8 cellular contexts compared by ENCODE assay signal in the genomic region with DNA sequence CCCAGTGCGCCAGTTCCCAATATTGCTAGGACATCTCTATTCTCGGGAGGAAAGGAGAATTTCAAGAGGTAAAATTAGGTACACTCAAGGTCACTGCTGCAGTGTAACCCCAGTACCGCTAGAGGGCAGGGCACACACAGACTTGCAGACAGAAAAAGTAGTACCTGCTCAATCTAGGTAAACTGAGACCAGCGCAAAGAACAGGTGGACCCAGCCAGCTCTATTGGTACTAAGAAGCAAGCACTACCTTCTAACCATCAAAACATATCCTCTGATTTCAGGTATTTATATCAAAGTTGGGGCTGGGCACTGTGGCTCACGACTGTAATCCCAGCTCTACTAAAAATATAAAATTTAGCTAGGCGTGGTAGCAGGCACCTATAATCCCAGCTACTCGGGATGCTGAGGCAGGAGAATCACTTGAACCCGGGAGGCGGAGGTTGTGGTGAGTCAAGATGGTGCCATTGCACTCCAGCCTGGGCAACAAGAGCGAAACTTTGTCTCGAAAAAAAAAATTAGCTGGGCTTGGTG. TPM values are rescaled to one million over a fixed set of nuclear protein-coding genes. Genes with fewer than 3 reads are reported as not detected.
DNase-seq lines count a peak whose midpoint lies in the region; ATAC-seq, FAIRE-seq and TF ChIP-seq lines count a peak whose summit lies in the region.

No MANE protein-coding gene starts in this region.

- no peaks in the 10 kb centered on the region for H4K20me1 ChIP-seq in PC-3 (ENCODE audit: low read length)

- H3K9me2 ChIP-seq in PC-3 (replicated peaks; ENCODE audit: low read length): no peaks in the 10 kb centered on the region

- no peak overlapping the region for H3K27ac ChIP-seq in AG04450 (ENCODE audit: low read depth, low read length)
- H3K27ac ChIP-seq in PC-3 (ENCODE audit: low read length): no peak overlapping the region
- no peak overlapping the region for H3K27ac ChIP-seq in foreskin keratinocyte
- peak overlapping the region; percentile 100 for H3K27ac ChIP-seq in psoas muscle

- intact Hi-C loops in PC-3 (cut with micrococcal nuclease): loop anchor here (2.0 kb wide), 1 partner anchor 64 kb away; no protein-coding TSS in a partner anchor
- intact Hi-C loops in psoas muscle (cut with DNase I): loop anchor here in 1 of 2 donors (1.0 to 2.0 kb wide), 2 partner anchors 42 to 63 kb away; partner anchors contain the start of gene SERPINF1

- TF ChIP-seq POLR2A in GM12892 (IDR thresholded peaks at IDR 0.05; ENCODE audit: low read depth, low read length): no peak

- peak; percentile 84 for FAIRE-seq in GM12892 (lab: Jason Lieb, UNC)

- H3K4me1 ChIP-seq in PC-3 (ENCODE audit: insufficient read depth, low read length): peaks cover 14% of the 10 kb centered on the region
- H3K4me1 ChIP-seq in foreskin keratinocyte: peaks cover 8% of the 10 kb centered on the region
- peaks cover 45% of the 10 kb centered on the region for H3K4me1 ChIP-seq in psoas muscle

- H3K27ac Mint-ChIP-seq in activated T-helper 17 cell treated with anti-CD3 and anti-CD28 coated beads, Interleukin-2, amount 50 U/mL, for 72 hours: no peak overlapping the region

- BruUV-seq in PC-3 (replicated peaks; lab: Mats Ljungman, UMichigan): no TSS peak

- ATAC-seq in PC-3 (no peak), foreskin keratinocyte (no peak), psoas muscle (no peak), GM18520 (IDR thresholded peaks at IDR 0.05; ENCODE audit: unreplicated experiment) (no peak), GM19328 (IDR thresholded peaks at IDR 0.05; ENCODE audit: unreplicated experiment) (no peak)
- no peak for ATAC-seq in activated T-helper 17 cell treated with anti-CD3 and anti-CD28 coated beads, Interleukin-2, amount 50 U/mL, for 72 hours (replicated peaks)

- CTCF ChIA-PET in AG04450 (lab: Charles Lee) (interaction anchor here (0.6 to 7.1 kb wide), 18 partner anchors 9 to 281 kb away, joined by 3 to 89 read pairs (median 4); partner anchors contain the start of gene SERPINF1), PC-3 (lab: Charles Lee) (interaction anchor here (1.0 to 2.0 kb wide), 2 partner anchors 59 to 63 kb away, joined by 5 read pairs; no protein-coding TSS in a partner anchor)

- peaks cover 12% of the 10 kb centered on the region for H3K79me2 ChIP-seq in PC-3 (ENCODE audit: low read length)

- H3K27me3 ChIP-seq in AG04450 (ENCODE audit: control insufficient read depth, insufficient read depth, low read length) (no peaks in the 10 kb centered on the region), PC-3 (ENCODE audit: low read length) (no peaks in the 10 kb centered on the region), foreskin keratinocyte (no peaks in the 10 kb centered on the region), psoas muscle (ENCODE audit: insufficient read depth in 3 of 3, low read length in 2 of 3) (no peaks in the 10 kb centered on the region)

- DNase-seq in AG04450 (ENCODE audit: low read depth, low spot score): no peak
- no peak for DNase-seq in GM12892 (ENCODE audit: insufficient read length)
- DNase-seq in PC-3: peak; percentile 62
- DNase-seq in foreskin keratinocyte: peak in 1 of 2 donors; percentile 46
- DNase-seq in psoas muscle: peak in 1 of 2 donors; percentile 72

- no peaks in the 10 kb centered on the region for H3K9me3 Mint-ChIP-seq in activated T-helper 17 cell treated with anti-CD3 and anti-CD28 coated beads, Interleukin-2, amount 50 U/mL, for 72 hours

- no peaks in the 10 kb centered on the region for H3K27me3 Mint-ChIP-seq in activated T-helper 17 cell treated with anti-CD3 and anti-CD28 coated beads, Interleukin-2, amount 50 U/mL, for 72 hours

- no peaks in the 10 kb centered on the region for H3K36me3 ChIP-seq in PC-3 (ENCODE audit: low read depth, low read length)
- no peaks in the 10 kb centered on the region for H3K36me3 ChIP-seq in psoas muscle (ENCODE audit: insufficient read depth in 1 of 2, low read depth in 1 of 2)

- peaks cover 13% of the 10 kb centered on the region for H3K4me1 Mint-ChIP-seq in activated T-helper 17 cell treated with anti-CD3 and anti-CD28 coated beads, Interleukin-2, amount 50 U/mL, for 72 hours

- H3K36me3 Mint-ChIP-seq in activated T-helper 17 cell treated with anti-CD3 and anti-CD28 coated beads, Interleukin-2, amount 50 U/mL, for 72 hours (ENCODE audit: low read depth): peaks cover 11% of the 10 kb centered on the region

- H3F3A ChIP-seq in PC-3 (ENCODE audit: low read length, unreplicated experiment): no peaks in the 10 kb centered on the region

- H3K9me3 ChIP-seq in AG04450 (ENCODE audit: control insufficient read depth, insufficient read depth, low read length) (peaks cover 6% of the 10 kb centered on the region; the same call in 1 of the 2 replicates), PC-3 (ENCODE audit: low read length) (no peaks in the 10 kb centered on the region), psoas muscle (no peaks in the 10 kb centered on the region)

- 17 to 42% (median 30%) methylated on average over 11 of the region's 11 CpGs for WGBS in psoas muscle, 3 donors

- peak overlapping the region; percentile 11 for H3K4me3 Mint-ChIP-seq in activated T-helper 17 cell treated with anti-CD3 and anti-CD28 coated beads, Interleukin-2, amount 50 U/mL, for 72 hours

- no peak overlapping the region for H3K9ac ChIP-seq in PC-3 (ENCODE audit: low read length)

- peak; percentile 99 for TF ChIP-seq CTCF in AG04450 (IDR thresholded peaks at IDR 0.05; ENCODE audit: low read depth, low read length)
- peak; percentile 90 for TF ChIP-seq CTCF in PC-3 (conservative IDR thresholded peaks at IDR 0.05; ENCODE audit: low read depth, low read length)
- peak; percentile 97 for TF ChIP-seq CTCF in foreskin keratinocyte (conservative IDR thresholded peaks at IDR 0.05)
- peak; percentile 96 for TF ChIP-seq CTCF in psoas muscle (IDR thresholded peaks at IDR 0.05)

- POLR2A ChIA-PET in AG04450 (lab: Yijun Ruan, JAX) (no interaction called here), PC-3 (lab: Charles Lee; ENCODE audit: unreplicated experiment) (interaction anchor here (0.5 to 1.0 kb wide), 2 partner anchors 11 to 67 kb away, joined by 3 to 4 read pairs; partner anchors contain the start of gene TLCD2)

- no peak overlapping the region for H3K4me3 ChIP-seq in AG04450 (ENCODE audit: low read depth, low read length)
- peak overlapping the region; percentile 59 for H3K4me3 ChIP-seq in PC-3 (ENCODE audit: low read length)
- no peak overlapping the region for H3K4me3 ChIP-seq in psoas muscle

- H3K4me2 ChIP-seq in PC-3 (ENCODE audit: low read length): peak overlapping the region; percentile 86

- peak overlapping the region; percentile 68 for H2AFZ ChIP-seq in PC-3 (ENCODE audit: low read length)

RNA-seq across cellular contexts. Expression of gene WDR81, which starts 3.6 kb away (rescaled TPM):
- polyA plus RNA-seq in AG04450 (2011; rRNA removed) (2.9 and 3.6 TPM in 2 replicates), foreskin keratinocyte (10.3 and 11.5 TPM in 2 replicates), psoas muscle (10 to 100 TPM; 18.1 to 27.9 (median 18.5) TPM)
- 5.7 and 6.9 TPM in 2 replicates for polyA minus RNA-seq in AG04450 (2011; rRNA and poly(A)+ RNA removed)
- polyA plus RNA-seq in GM12892 (2012; ENCODE audit: missing spikeins): 3.1 TPM
- total RNA-seq in PC-3 (2014; rRNA removed) (14.6 and 16.4 TPM in 2 replicates), foreskin keratinocyte (17.6 and 18.9 TPM in 2 replicates), psoas muscle (10 to 100 TPM; 15.1 to 23.7 (median 20.8) TPM)
- 10 to 100 TPM; 13.2 to 20.2 TPM for total RNA-seq in activated T-helper 17 cell treated with anti-CD3 and anti-CD28 coated beads, Interleukin-2, amount 50 U/mL, for 72 hours

RNA-seq across cellular contexts. Expression of gene TLCD2, which starts 10.7 kb away (rescaled TPM):
- 3.0 and 3.1 TPM in 2 replicates for polyA plus RNA-seq in AG04450 (2011; rRNA removed)
- polyA minus RNA-seq in AG04450 (2011; rRNA and poly(A)+ RNA removed): 3.1 and 3.2 TPM in 2 replicates
- polyA plus RNA-seq in GM12892 (2012; ENCODE audit: missing spikeins): 0.08 TPM
- 0.63 and 0.77 TPM in 2 replicates for total RNA-seq in PC-3 (2014; rRNA removed)
- total RNA-seq in activated T-helper 17 cell treated with anti-CD3 and anti-CD28 coated beads, Interleukin-2, amount 50 U/mL, for 72 hours: 1 to 10 TPM in 1 of 2 donors, under 1 TPM in 1; 0.26 to 1.1 TPM
- total RNA-seq in foreskin keratinocyte: 0.60 and 0.65 TPM in 2 replicates
- 0.27 and 0.30 TPM in 2 replicates for polyA plus RNA-seq in foreskin keratinocyte
- total RNA-seq in psoas muscle: 1 to 10 TPM; 1.6 to 2.9 (median 1.9) TPM
- 1 to 10 TPM; 1.1 to 1.4 (median 1.1) TPM for polyA plus RNA-seq in psoas muscle

RNA-seq across cellular contexts. Expression of gene SERPINF2, which starts 21.8 kb away (rescaled TPM):
- polyA plus RNA-seq in AG04450 (2011; rRNA removed): 0.07 TPM in 1 of 2 replicates, not detected in the other
- polyA minus RNA-seq in AG04450 (2011; rRNA and poly(A)+ RNA removed): not detected in 2 replicates
- polyA plus RNA-seq in GM12892 (2012; ENCODE audit: missing spikeins): not detected
- total RNA-seq in PC-3 (2014; rRNA removed): 2.2 and 2.5 TPM in 2 replicates
- under 1 TPM; 0.45 to 0.85 TPM for total RNA-seq in activated T-helper 17 cell treated with anti-CD3 and anti-CD28 coated beads, Interleukin-2, amount 50 U/mL, for 72 hours
- 1.2 and 1.3 TPM in 2 replicates for total RNA-seq in foreskin keratinocyte
- polyA plus RNA-seq in foreskin keratinocyte: 1.3 and 1.8 TPM in 2 replicates
- total RNA-seq in psoas muscle: 1 to 10 TPM in 2 of 4 donors, under 1 TPM in 2; 0.74 to 4.0 (median 2.2) TPM
- polyA plus RNA-seq in psoas muscle: 1 to 10 TPM; 2.4 to 3.9 (median 3.7) TPM

RNA-seq across cellular contexts. Expression of gene PRPF8, which starts 36.3 kb away (rescaled TPM):
- polyA plus RNA-seq in AG04450 (2011; rRNA removed): 126 and 161 TPM in 2 replicates
- 420 and 507 TPM in 2 replicates for polyA minus RNA-seq in AG04450 (2011; rRNA and poly(A)+ RNA removed)
- polyA plus RNA-seq in GM12892 (2012; ENCODE audit: missing spikeins): 119 TPM
- 103 and 126 TPM in 2 replicates for total RNA-seq in PC-3 (2014; rRNA removed)
- 100 to 1,000 TPM; 353 to 426 TPM for total RNA-seq in activated T-helper 17 cell treated with anti-CD3 and anti-CD28 coated beads, Interleukin-2, amount 50 U/mL, for 72 hours
- total RNA-seq in foreskin keratinocyte: 188 and 214 TPM in 2 replicates
- polyA plus RNA-seq in foreskin keratinocyte: 213 and 239 TPM in 2 replicates
- 100 to 1,000 TPM; 218 to 305 (median 223) TPM for total RNA-seq in psoas muscle
- polyA plus RNA-seq in psoas muscle: 100 to 1,000 TPM in 1 of 3 donors, 10 to 100 TPM in 2; 84.8 to 138 (median 90.2) TPM

RNA-seq across cellular contexts. Expression of gene SERPINF1, which starts 40.9 kb away (rescaled TPM):
- polyA plus RNA-seq in AG04450 (2011; rRNA removed) (376 and 473 TPM in 2 replicates), foreskin keratinocyte (7.7 and 8.5 TPM in 2 replicates), psoas muscle (100 to 1,000 TPM; 236 to 500 (median 365) TPM)
- 64.2 and 93.9 TPM in 2 replicates for polyA minus RNA-seq in AG04450 (2011; rRNA and poly(A)+ RNA removed)
- polyA plus RNA-seq in GM12892 (2012; ENCODE audit: missing spikeins): 4.1 TPM
- total RNA-seq in PC-3 (2014; rRNA removed) (1.7 TPM in 1 of 2 replicates, not detected in the other), foreskin keratinocyte (6.8 and 7.4 TPM in 2 replicates), psoas muscle (100 to 1,000 TPM; 300 to 485 (median 454) TPM)
- not detected for total RNA-seq in activated T-helper 17 cell treated with anti-CD3 and anti-CD28 coated beads, Interleukin-2, amount 50 U/mL, for 72 hours
